ENCODE assay signal across 8 cellular contexts in the genomic region with DNA sequence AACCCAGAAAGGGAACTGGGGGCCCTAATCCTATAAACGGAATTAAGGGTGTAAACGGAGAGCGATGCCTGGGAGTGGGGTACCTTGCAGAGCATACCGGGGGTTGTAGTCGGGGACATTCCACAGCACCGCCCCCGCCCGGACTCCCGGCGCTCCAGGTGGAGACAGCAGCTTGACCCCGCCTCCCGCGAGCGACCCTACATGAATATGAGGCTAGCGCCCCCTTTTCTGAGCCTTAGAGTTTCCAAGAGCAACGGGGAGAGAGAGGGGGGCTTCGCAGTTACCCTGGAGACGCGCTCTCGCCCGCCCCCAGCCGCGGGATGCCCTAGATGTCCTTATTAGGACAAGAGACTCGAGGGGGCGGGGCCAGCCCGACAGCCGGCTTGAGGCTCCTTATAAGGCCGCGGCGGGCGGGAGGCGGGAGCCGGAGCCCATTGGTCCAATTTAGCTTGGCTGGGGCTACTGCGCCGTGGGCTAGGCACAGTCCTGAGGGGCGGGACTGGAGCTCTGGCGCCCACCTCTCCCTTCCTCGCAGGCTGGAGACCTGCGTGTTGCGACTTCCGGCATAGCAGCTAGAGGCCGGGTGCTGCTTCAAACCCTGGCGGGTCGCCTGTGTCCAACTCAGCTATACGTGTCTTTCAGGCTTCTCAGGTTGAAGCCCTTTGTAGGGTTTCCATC. TPM values are rescaled to one million over a fixed set of nuclear protein-coding genes. Genes with fewer than 3 reads are reported as not detected.
A peak's percentile ranks its signal among the peaks of the same experiment; 100 is the strongest.
DNase-seq lines count a peak whose midpoint lies in the region; ATAC-seq, FAIRE-seq and TF ChIP-seq lines count a peak whose summit lies in the region.

No MANE protein-coding gene starts in this region.

- no peak for FAIRE-seq in bronchial epithelial cell (lab: Jason Lieb, UNC)
- FAIRE-seq in small intestine (lab: Jason Lieb, UNC), result no peak

- H3K9me3 ChIP-seq in AG04450 (ENCODE audit: control insufficient read depth, insufficient read depth, low read length) (no peaks in the 10 kb centered on the region; the same call in 1 of the 2 replicates), small intestine (ENCODE audit: control insufficient read depth, low read depth) (no peaks in the 10 kb centered on the region)

- CTCF ChIA-PET in AG04450 (lab: Charles Lee), result interaction anchor here (0.7 to 3.1 kb wide), 27 partner anchors 10 to 243 kb away, joined by 3 to 39 read pairs (median 4); partner anchors contain the start of genes CCDC85B, FIBP, KAT5 and RNASEH2C

- ATAC-seq in GM18909 (IDR thresholded peaks at IDR 0.05; ENCODE audit: poor library complexity, unreplicated experiment) (peak; percentile 55), HG03159 (IDR thresholded peaks at IDR 0.05; ENCODE audit: unreplicated experiment) (peak; percentile 50)

- POLR2A ChIA-PET in AG04450 (lab: Yijun Ruan, JAX), result interaction anchor here (0.5 to 2.9 kb wide), 20 partner anchors 9 to 436 kb away, joined by 3 to 65 read pairs (median 4); partner anchors contain the start of genes CCDC85B, EFEMP2, FIBP and KAT5

- DNase-seq in AG04450 (ENCODE audit: low read depth, low spot score), result peak; percentile 97
- DNase-seq in NCI-H2227 (lab: John Stamatoyannopoulos, UW; ENCODE audit: unreplicated experiment), result peak; percentile 100
- peak; percentile 91 for DNase-seq in bronchial epithelial cell (ENCODE audit: low read depth)
- peak; percentile 87 for DNase-seq in iPS-NIHi11 (ENCODE audit: low spot score)
- DNase-seq in small intestine, result peak; percentile 97

- peak; percentile 28; the same call in 1 of the 2 replicates for TF ChIP-seq CTCF in AG04450 (IDR thresholded peaks at IDR 0.05; ENCODE audit: low read depth, low read length)
- no peak for TF ChIP-seq CTCF in WI38 (IDR thresholded peaks at IDR 0.05; ENCODE audit: low read depth, low read length)
- peak; percentile 11 for TF ChIP-seq CTCF in bronchial epithelial cell (IDR thresholded peaks at IDR 0.05; ENCODE audit: insufficient read depth, low read length, severe bottlenecking)

- WGBS in small intestine, 3 donors, result 0 to 1% (median 0%) methylated on average over 42 to 45 of the region's 45 CpGs

- H3K4me1 ChIP-seq in small intestine (ENCODE audit: control insufficient read depth in 2 of 2, insufficient read depth in 1 of 2, low read depth in 1 of 2, low read length in 1 of 2), result peaks cover 0 to 3% of the 10 kb centered on the region in 2 donors

- H3K27ac ChIP-seq in AG04450 (ENCODE audit: low read depth, low read length) (peak overlapping the region; percentile 99), small intestine (ENCODE audit: low read depth in 1 of 2, low read length in 1 of 2) (peak overlapping the region; percentile 97)

- H3K36me3 ChIP-seq in bronchial epithelial cell (ENCODE audit: control insufficient read depth, insufficient read depth, low read length) (peaks cover 44% of the 10 kb centered on the region), small intestine (ENCODE audit: control insufficient read depth in 2 of 2, insufficient read depth in 2 of 2, low read length in 2 of 2) (peaks cover 16 to 22% of the 10 kb centered on the region in 2 donors)

- H3K27me3 ChIP-seq in AG04450 (ENCODE audit: control insufficient read depth, insufficient read depth, low read length), result no peaks in the 10 kb centered on the region
- no peaks in the 10 kb centered on the region for H3K27me3 ChIP-seq in bronchial epithelial cell (ENCODE audit: control insufficient read depth, insufficient read depth, low read length)
- no peaks in the 10 kb centered on the region for H3K27me3 ChIP-seq in small intestine (ENCODE audit: control insufficient read depth in 2 of 2, insufficient read depth in 2 of 2, low read length in 2 of 2)

- peak overlapping the region; percentile 93 for H3K4me3 ChIP-seq in AG04450 (ENCODE audit: low read depth, low read length)
- peak overlapping the region; percentile 91 for H3K4me3 ChIP-seq in WI38 (ENCODE audit: low read depth, low read length)
- peak overlapping the region; percentile 98 for H3K4me3 ChIP-seq in bronchial epithelial cell (ENCODE audit: low read depth, low read length)
- peak overlapping the region; percentile 52 to 72 for H3K4me3 ChIP-seq in small intestine (ENCODE audit: low read depth in 1 of 2, low read length in 2 of 2)

RNA-seq across cellular contexts. Expression of gene MUS81, which starts 1.0 kb away (rescaled TPM):
- polyA plus RNA-seq in AG04450 (2011; rRNA removed) (23.8 and 27.5 TPM in 2 replicates), small intestine (100 to 1,000 TPM in 1 of 3 donors, 10 to 100 TPM in 2; 62.2 to 118 (median 85.4) TPM)
- polyA minus RNA-seq in AG04450 (2011; rRNA and poly(A)+ RNA removed), result 23.4 and 28.7 TPM in 2 replicates
- 58.4 and 63.8 TPM in 2 replicates for total RNA-seq in bronchial epithelial cell

RNA-seq across cellular contexts. Expression of gene CFL1, which starts 1.3 kb away (rescaled TPM):
- 1,553 and 1,822 TPM in 2 replicates for polyA plus RNA-seq in AG04450 (2011; rRNA removed)
- polyA minus RNA-seq in AG04450 (2011; rRNA and poly(A)+ RNA removed), result 2,126 and 2,698 TPM in 2 replicates
- 764 and 971 TPM in 2 replicates for total RNA-seq in bronchial epithelial cell
- polyA plus RNA-seq in small intestine, result 1,000 to 10,000 TPM; 1,228 to 2,084 (median 1,997) TPM

RNA-seq across cellular contexts. Expression of gene EFEMP2, which starts 13.3 kb away (rescaled TPM):
- polyA plus RNA-seq in AG04450 (2011; rRNA removed), result 190 and 279 TPM in 2 replicates
- polyA minus RNA-seq in AG04450 (2011; rRNA and poly(A)+ RNA removed), result 72.8 and 112 TPM in 2 replicates
- total RNA-seq in bronchial epithelial cell, result 2.9 and 5.6 TPM in 2 replicates
- 10 to 100 TPM in 1 of 3 donors, 1 to 10 TPM in 2; 4.7 to 14.7 (median 9.5) TPM for polyA plus RNA-seq in small intestine

RNA-seq across cellular contexts. Expression of gene CTSW, which starts 20.4 kb away (rescaled TPM):
- polyA plus RNA-seq in AG04450 (2011; rRNA removed) (not detected in 2 replicates), small intestine (1 to 10 TPM in 1 of 3 donors, under 1 TPM in 2; 0.43 to 3.5 (median 0.67) TPM)
- 0.55 TPM in 1 of 2 replicates, not detected in the other for polyA minus RNA-seq in AG04450 (2011; rRNA and poly(A)+ RNA removed)
- not detected in 2 replicates for total RNA-seq in bronchial epithelial cell

RNA-seq across cellular contexts. Expression of gene SNX32, which starts 25.5 kb away (rescaled TPM):
- polyA plus RNA-seq in AG04450 (2011; rRNA removed) (0.30 and 0.57 TPM in 2 replicates), small intestine (1 to 10 TPM in 2 of 3 donors, under 1 TPM in 1; 0.54 to 2.1 (median 1.6) TPM)
- polyA minus RNA-seq in AG04450 (2011; rRNA and poly(A)+ RNA removed), result 0.46 and 0.65 TPM in 2 replicates
- under 0.01 TPM in 1 of 2 replicates, not detected in the other for total RNA-seq in bronchial epithelial cell

Comparison
In these comparisons a context has a peak if more than half of its experiments do, and no peak if none do; other contexts are left out.
1. Peak in every context shown above with its lines: DNase-seq, ATAC-seq, H3K4me3 ChIP-seq and H3K27ac ChIP-seq.
2. RNA of gene EFEMP2, which starts 13.3 kb away (polyA plus RNA-seq): 190 to 279 TPM in AG04450; 4.7 to 14.7 TPM in small intestine; every median in the first group is over 10 times any median in the second.